ENCODE assay signal across 24 cellular contexts in genomic region chr10:33746878-33747277, GRCh38.
A peak's percentile ranks its signal among the peaks of the same experiment; 100 is the strongest.
DNase-seq lines count a peak whose midpoint lies in the region; ATAC-seq and TF ChIP-seq lines count a peak whose summit lies in the region.
"Had no signal": no experiment of that assay in that cellular context is flagged by ENCODE, and none has a peak within 500 bp of the region (broad histone marks: within the 10 kb centered on the region; RNA-seq: fewer than 3 reads in every experiment).

No MANE protein-coding gene starts in this region.

- no peak overlapping the region for H2AFZ ChIP-seq in neural cell (ENCODE audit: low read depth, low read length)
- no peak overlapping the region for H2AFZ ChIP-seq in GM23248
- H2AFZ ChIP-seq: hepatocyte had no signal

- H3K4me2 ChIP-seq in neural cell (ENCODE audit: low read length): peak overlapping the region; percentile 19
- H3K4me2 ChIP-seq in GM23248 (ENCODE audit: unreplicated experiment): no peak overlapping the region
- H3K4me2 ChIP-seq: hepatocyte had no signal

- in situ Hi-C loops in GM23248 (cut with MboI): no loop called here

- ATAC-seq in GM18502 (IDR thresholded peaks at IDR 0.05; ENCODE audit: poor library complexity, unreplicated experiment): no peak
- no peak for ATAC-seq in GM19035 (IDR thresholded peaks at IDR 0.05; ENCODE audit: unreplicated experiment)
- ATAC-seq: activated CD8-positive, alpha-beta T cell treated with anti-CD3 and anti-CD28 coated beads for 36 hours; left lobe of liver; stimulated activated effector memory CD8-positive, alpha-beta T cell treated with anti-CD3 and anti-CD28 coated beads, Interleukin-12 subunit alpha, Interleukin-12 subunit beta, amount 100 ng/mL, for 72 hours; upper lobe of right lung had no signal

- 74 to 75% methylated on average over 2 of the region's 2 CpGs for WGBS in GM23248 (ENCODE audit: low coverage in 1 of 2, low lambda C conversion rate in 2 of 2, missing lambda C conversion rate in 2 of 2), 2 experiments

- H3K9me3 ChIP-seq in neural cell (ENCODE audit: low read length): no peaks in the 10 kb centered on the region
- H3K9me3 ChIP-seq in GM23248 (ENCODE audit: low read depth): no peaks in the 10 kb centered on the region
- H3K9me3 ChIP-seq: Peyer's patch, upper lobe of right lung had no signal

- H3K4me1 ChIP-seq in GM23248 (ENCODE audit: insufficient read depth): no peaks in the 10 kb centered on the region
- H3K4me1 ChIP-seq: Peyer's patch, upper lobe of right lung had no signal

- H4K20me1 ChIP-seq in neural cell (ENCODE audit: insufficient read depth): no peaks in the 10 kb centered on the region
- H4K20me1 ChIP-seq in GM23248 (ENCODE audit: insufficient read depth): no peaks in the 10 kb centered on the region

- no peaks in the 10 kb centered on the region for H3K27me3 ChIP-seq in neural cell (ENCODE audit: insufficient read depth, low read depth, low read length)
- H3K27me3 ChIP-seq in GM23248 (replicated peaks; ENCODE audit: insufficient read depth): peaks cover 4% of the 10 kb centered on the region; the same call in 1 of the 2 replicates
- H3K27me3 ChIP-seq: cardiac muscle cell, hepatocyte, Peyer's patch, upper lobe of right lung had no signal

- H3K9ac ChIP-seq in neural cell (ENCODE audit: low read length) (no peak overlapping the region), GM23248 (no peak overlapping the region)

- H3K9me2 ChIP-seq in neural cell (ENCODE audit: insufficient read depth, low read length) (no peaks in the 10 kb centered on the region), GM23248 (ENCODE audit: insufficient read depth) (no peaks in the 10 kb centered on the region)

- no peaks in the 10 kb centered on the region for H3K79me2 ChIP-seq in neural cell (replicated peaks; ENCODE audit: insufficient read depth, low read length)
- H3K79me2 ChIP-seq in GM23248 (ENCODE audit: insufficient read depth): no peaks in the 10 kb centered on the region
- H3K79me2 ChIP-seq: hepatocyte had no signal

- H3F3A ChIP-seq in neural cell (ENCODE audit: insufficient read depth, low read length, poor library complexity, severe bottlenecking) (no peaks in the 10 kb centered on the region), GM23248 (ENCODE audit: insufficient read depth) (no peaks in the 10 kb centered on the region)

- no peaks in the 10 kb centered on the region for H3K36me3 ChIP-seq in neural cell (ENCODE audit: insufficient read depth, low read length)
- H3K36me3 ChIP-seq in GM23248 (ENCODE audit: low read depth): no peaks in the 10 kb centered on the region
- H3K36me3 ChIP-seq: cardiac muscle cell, Peyer's patch, upper lobe of right lung had no signal

- no peak for TF ChIP-seq RAD21 in neural cell (conservative IDR thresholded peaks at IDR 0.05)

- DNase-seq in NCI-H2107 treated with DMSO at 0.1 percent for 48 hours (lab: John Stamatoyannopoulos, UW; ENCODE audit: unreplicated experiment) (peak; percentile 5), NCI-H2107 (lab: John Stamatoyannopoulos, UW) (no peak), SW480 (ENCODE audit: low spot score) (peak; percentile 5), fibroblast of mammary gland (ENCODE audit: low read depth) (peak; percentile 14), GM23248 (no peak)
- DNase-seq: activated CD4-positive, alpha-beta T cell treated with anti-CD3 and anti-CD28 coated beads for 1 hour; activated CD8-positive, alpha-beta T cell treated with anti-CD3 and anti-CD28 coated beads for 36 hours; activated gamma-delta T cell; CD4-positive, alpha-beta memory T cell; DMS 273 treated with DMSO at 0.1 percent for 48 hours; GDM1; mesendoderm; NCI-H146; NCI-H526 treated with DMSO at 0.1 percent for 48 hours; Peyer's patch; upper lobe of right lung had no signal

- H3K27ac ChIP-seq in neural cell (ENCODE audit: low read length) (no peak overlapping the region), GM23248 (no peak overlapping the region)
- H3K27ac ChIP-seq: 22Rv1, cardiac muscle cell, hepatocyte, Peyer's patch, upper lobe of right lung had no signal

- no peak overlapping the region for H3K4me3 ChIP-seq in fibroblast of mammary gland (ENCODE audit: control insufficient read depth, low read depth, low read length)
- H3K4me3 ChIP-seq in neural cell (ENCODE audit: low read length): no peak overlapping the region
- H3K4me3 ChIP-seq in GM23248: no peak overlapping the region
- H3K4me3 ChIP-seq: cardiac muscle cell, hepatocyte, Peyer's patch, upper lobe of right lung had no signal

- TF ChIP-seq EP300 in neural cell (conservative IDR thresholded peaks at IDR 0.05; ENCODE audit: poor library complexity, severe bottlenecking): no peak

- TF ChIP-seq CTCF in fibroblast of mammary gland (conservative IDR thresholded peaks at IDR 0.05; ENCODE audit: control insufficient read depth, insufficient read depth, low read depth, low read length) (no peak), neural cell (IDR thresholded peaks at IDR 0.05; ENCODE audit: poor library complexity, severe bottlenecking) (no peak)

TF ChIP-seq in neural cell, 6 proteins besides CTCF, POLR2A, EP300 and RAD21:
- TF ChIP-seq SMC3 (conservative IDR thresholded peaks at IDR 0.05; ENCODE audit: poor library complexity): no peak
- no peak for TF ChIP-seq EZH2 (IDR thresholded peaks at IDR 0.05; ENCODE audit: borderline replicate concordance, insufficient read depth, low read length, poor library complexity, severe bottlenecking)
- no peak for TF ChIP-seq MXI1 (conservative IDR thresholded peaks at IDR 0.05; ENCODE audit: poor library complexity, severe bottlenecking)
- peak; percentile 37 for TF ChIP-seq POLR2AphosphoS5 (IDR thresholded peaks at IDR 0.05)
- no peak for TF ChIP-seq TAF1 (IDR thresholded peaks at IDR 0.05; ENCODE audit: low read depth)
- no peak for TF ChIP-seq REST (IDR thresholded peaks at IDR 0.05; ENCODE audit: borderline replicate concordance)

Comparison
In these comparisons a context has a peak if more than half of its experiments do, and no peak if none do; other contexts are left out.
1. DNase-seq: peak in NCI-H2107 treated with DMSO at 0.1 percent for 48 hours (single experiment), SW480 (single experiment) and fibroblast of mammary gland (single experiment); none in NCI-H2107 (single experiment) and GM23248 (single experiment).